In genomic region chr6:116251568-116252384, GRCh38 we compare ENCODE assay signal across 9 cellular contexts. TPM values are rescaled to one million over a fixed set of nuclear protein-coding genes. Genes with fewer than 3 reads are reported as not detected.
DNase-seq lines count a peak whose midpoint lies in the region; ATAC-seq and TF ChIP-seq lines count a peak whose summit lies in the region.
"Had no signal": no experiment of that assay in that cellular context is flagged by ENCODE, and none has a peak within 500 bp of the region (broad histone marks: within the 10 kb centered on the region; RNA-seq: fewer than 3 reads in every experiment).

No MANE protein-coding gene starts in this region.

- no peaks in the 10 kb centered on the region for H3K79me2 ChIP-seq in SU-DHL-6 (ENCODE audit: insufficient read depth, low read length)

- peaks cover 21% of the 10 kb centered on the region for H3K4me1 Mint-ChIP-seq in activated CD4-positive, alpha-beta memory T cell treated with anti-CD3 and anti-CD28 coated beads, Interleukin-2, amount 10 ng/mL, durations not matched to agents 7 days and 5 days
- H3K4me1 Mint-ChIP-seq in activated CD4-positive, alpha-beta memory T cell treated with anti-CD3 and anti-CD28 coated beads for 36 hours (ENCODE audit: low read depth), result peaks cover 10% of the 10 kb centered on the region
- H3K4me1 Mint-ChIP-seq in stimulated activated effector memory CD8-positive, alpha-beta T cell treated with anti-CD3 and anti-CD28 coated beads, Interleukin-12 subunit alpha, Interleukin-12 subunit beta, amount 100 ng/mL, for 72 hours, result peaks cover 7% of the 10 kb centered on the region

- H3K4me2 ChIP-seq in SU-DHL-6 (ENCODE audit: low read depth, low read length, poor library complexity, severe bottlenecking), result peak overlapping the region; percentile 92

- H3K36me3 Mint-ChIP-seq in activated CD4-positive, alpha-beta memory T cell treated with anti-CD3 and anti-CD28 coated beads, Interleukin-2, amount 10 ng/mL, durations not matched to agents 7 days and 5 days (ENCODE audit: low read depth), result peaks cover 8% of the 10 kb centered on the region
- H3K36me3 Mint-ChIP-seq in activated CD4-positive, alpha-beta memory T cell treated with anti-CD3 and anti-CD28 coated beads for 36 hours, result peaks cover 9% of the 10 kb centered on the region
- peaks cover 14% of the 10 kb centered on the region for H3K36me3 Mint-ChIP-seq in stimulated activated effector memory CD8-positive, alpha-beta T cell treated with anti-CD3 and anti-CD28 coated beads, Interleukin-12 subunit alpha, Interleukin-12 subunit beta, amount 100 ng/mL, for 72 hours

- CTCF ChIA-PET in activated CD4-positive, alpha-beta memory T cell treated with anti-CD3 and anti-CD28 coated beads, Interleukin-2, amount 10 ng/mL, durations not matched to agents 7 days and 5 days (lab: Charles Lee), result interaction anchor here (0.9 kb wide), 1 partner anchor 33 kb away, joined by 3 read pairs; no protein-coding TSS in a partner anchor
- CTCF ChIA-PET in activated CD4-positive, alpha-beta memory T cell treated with anti-CD3 and anti-CD28 coated beads for 36 hours (lab: Charles Lee), result interaction anchor here (1.0 to 2.9 kb wide), 2 partner anchors 34 to 309 kb away, joined by 3 to 14 read pairs; no protein-coding TSS in a partner anchor

- no peak for TF ChIP-seq CTCF in SU-DHL-6 (IDR thresholded peaks at IDR 0.05; ENCODE audit: insufficient read depth, low read length, poor library complexity, severe bottlenecking)
- TF ChIP-seq CTCF in fibroblast of the aortic adventitia (IDR thresholded peaks at IDR 0.05; ENCODE audit: insufficient read depth, low read length), result no peak

- H3K27me3 ChIP-seq in SU-DHL-6 (ENCODE audit: low read length), result no peaks in the 10 kb centered on the region

- H3K9me3 Mint-ChIP-seq in activated CD4-positive, alpha-beta memory T cell treated with anti-CD3 and anti-CD28 coated beads, Interleukin-2, amount 10 ng/mL, durations not matched to agents 7 days and 5 days, result no peaks in the 10 kb centered on the region
- no peaks in the 10 kb centered on the region for H3K9me3 Mint-ChIP-seq in activated CD4-positive, alpha-beta memory T cell treated with anti-CD3 and anti-CD28 coated beads for 36 hours
- no peaks in the 10 kb centered on the region for H3K9me3 Mint-ChIP-seq in stimulated activated effector memory CD8-positive, alpha-beta T cell treated with anti-CD3 and anti-CD28 coated beads, Interleukin-12 subunit alpha, Interleukin-12 subunit beta, amount 100 ng/mL, for 72 hours

- POLR2A ChIA-PET in activated CD4-positive, alpha-beta memory T cell treated with anti-CD3 and anti-CD28 coated beads, Interleukin-2, amount 10 ng/mL, durations not matched to agents 7 days and 5 days (lab: Charles Lee), result interaction anchor here (1.1 to 7.6 kb wide), 4 partner anchors 13 to 320 kb away, joined by 3 to 98 read pairs (median 4); partner anchors contain the start of gene TSPYL1
- POLR2A ChIA-PET in activated CD4-positive, alpha-beta memory T cell treated with anti-CD3 and anti-CD28 coated beads for 36 hours (lab: Charles Lee), result interaction anchor here (2.6 kb wide), 1 partner anchor 28 kb away, joined by 13 read pairs; the partner anchor contains the start of gene TSPYL1

- no peak overlapping the region for H3K4me3 ChIP-seq in SU-DHL-6 (ENCODE audit: insufficient read depth, low read length, poor library complexity, severe bottlenecking)
- H3K4me3 ChIP-seq in fibroblast of the aortic adventitia (ENCODE audit: low read depth, low read length), result peak overlapping the region; percentile 98

- no peaks in the 10 kb centered on the region for H3K27me3 Mint-ChIP-seq in activated CD4-positive, alpha-beta memory T cell treated with anti-CD3 and anti-CD28 coated beads, Interleukin-2, amount 10 ng/mL, durations not matched to agents 7 days and 5 days
- H3K27me3 Mint-ChIP-seq in activated CD4-positive, alpha-beta memory T cell treated with anti-CD3 and anti-CD28 coated beads for 36 hours, result no peaks in the 10 kb centered on the region

- no peaks in the 10 kb centered on the region for H3K9me3 ChIP-seq in SU-DHL-6 (ENCODE audit: insufficient read depth, low read length)

- intact Hi-C loops in activated CD4-positive, alpha-beta memory T cell treated with anti-CD3 and anti-CD28 coated beads for 36 hours (cut with micrococcal nuclease), result no loop called here

- no peak overlapping the region for H3K27ac ChIP-seq in SU-DHL-6 (ENCODE audit: low read depth, low read length)

- no peak for DNase-seq in activated CD4-positive, alpha-beta memory T cell treated with anti-CD3 and anti-CD28 coated beads, Interleukin-2, amount 10 ng/mL, durations not matched to agents 7 days and 5 days
- DNase-seq in activated CD4-positive, alpha-beta memory T cell treated with anti-CD3 and anti-CD28 coated beads for 36 hours, result no peak
- DNase-seq in fibroblast of the aortic adventitia (ENCODE audit: low read depth) (peak; percentile 78), DMS79 treated with DMSO at 0.1 percent for 48 hours (lab: John Stamatoyannopoulos, UW) (no peak), NCI-H2029 (lab: John Stamatoyannopoulos, UW) (no peak)
- DNase-seq in stimulated activated effector memory CD8-positive, alpha-beta T cell treated with anti-CD3 and anti-CD28 coated beads, Interleukin-12 subunit alpha, Interleukin-12 subunit beta, amount 100 ng/mL, for 72 hours (ENCODE audit: low spot score in 2 of 2), result no peak
- DNase-seq: Calu3 had no signal

- peak overlapping the region; percentile 47 for H3K27ac Mint-ChIP-seq in activated CD4-positive, alpha-beta memory T cell treated with anti-CD3 and anti-CD28 coated beads, Interleukin-2, amount 10 ng/mL, durations not matched to agents 7 days and 5 days
- H3K27ac Mint-ChIP-seq in activated CD4-positive, alpha-beta memory T cell treated with anti-CD3 and anti-CD28 coated beads for 36 hours, result no peak overlapping the region
- peak overlapping the region; percentile 79 for H3K27ac Mint-ChIP-seq in stimulated activated effector memory CD8-positive, alpha-beta T cell treated with anti-CD3 and anti-CD28 coated beads, Interleukin-12 subunit alpha, Interleukin-12 subunit beta, amount 100 ng/mL, for 72 hours

- H2AFZ ChIP-seq in SU-DHL-6 (ENCODE audit: low read depth, low read length, severe bottlenecking), result no peak overlapping the region

- no peak overlapping the region for H3K9ac ChIP-seq in SU-DHL-6 (ENCODE audit: low read length)

- no peaks in the 10 kb centered on the region for H3F3A ChIP-seq in SU-DHL-6 (ENCODE audit: insufficient read depth)

- H3K9me2 ChIP-seq in SU-DHL-6 (replicated peaks; ENCODE audit: insufficient read depth, low read length), result no peaks in the 10 kb centered on the region

- H3K36me3 ChIP-seq in SU-DHL-6 (ENCODE audit: low read length), result no peaks in the 10 kb centered on the region

- peak overlapping the region; percentile 40 for H3K4me3 Mint-ChIP-seq in activated CD4-positive, alpha-beta memory T cell treated with anti-CD3 and anti-CD28 coated beads, Interleukin-2, amount 10 ng/mL, durations not matched to agents 7 days and 5 days
- H3K4me3 Mint-ChIP-seq in activated CD4-positive, alpha-beta memory T cell treated with anti-CD3 and anti-CD28 coated beads for 36 hours, result no peak overlapping the region
- no peak overlapping the region for H3K4me3 Mint-ChIP-seq in stimulated activated effector memory CD8-positive, alpha-beta T cell treated with anti-CD3 and anti-CD28 coated beads, Interleukin-12 subunit alpha, Interleukin-12 subunit beta, amount 100 ng/mL, for 72 hours

- ATAC-seq in stimulated activated effector memory CD8-positive, alpha-beta T cell treated with anti-CD3 and anti-CD28 coated beads, Interleukin-12 subunit alpha, Interleukin-12 subunit beta, amount 100 ng/mL, for 72 hours, result no peak
- no peak for ATAC-seq in HG03460 (IDR thresholded peaks at IDR 0.05; ENCODE audit: unreplicated experiment)

- H4K20me1 ChIP-seq in SU-DHL-6 (ENCODE audit: low read depth, low read length), result no peaks in the 10 kb centered on the region

RNA-seq across cellular contexts. Expression of gene TSPYL4, which starts 2.1 kb away (rescaled TPM):
- total RNA-seq in activated CD4-positive, alpha-beta memory T cell treated with anti-CD3 and anti-CD28 coated beads, Interleukin-2, amount 10 ng/mL, durations not matched to agents 7 days and 5 days, result 10 to 100 TPM; 16.9 TPM
- 10 to 100 TPM; 10.5 to 11.1 TPM for total RNA-seq in activated CD4-positive, alpha-beta memory T cell treated with anti-CD3 and anti-CD28 coated beads for 36 hours
- 14.9 and 15.6 TPM in 2 replicates for total RNA-seq in fibroblast of the aortic adventitia (ENCODE audit: low replicate concordance)

RNA-seq across cellular contexts. Expression of gene TSPYL1, which starts 28.0 kb away (rescaled TPM):
- total RNA-seq in activated CD4-positive, alpha-beta memory T cell treated with anti-CD3 and anti-CD28 coated beads, Interleukin-2, amount 10 ng/mL, durations not matched to agents 7 days and 5 days, result 10 to 100 TPM; 47.6 to 48.4 TPM
- total RNA-seq in activated CD4-positive, alpha-beta memory T cell treated with anti-CD3 and anti-CD28 coated beads for 36 hours, result 10 to 100 TPM; 41.4 to 42.0 TPM
- 83.4 and 126 TPM in 2 replicates for total RNA-seq in fibroblast of the aortic adventitia (ENCODE audit: low replicate concordance)
